In the genomic region with DNA sequence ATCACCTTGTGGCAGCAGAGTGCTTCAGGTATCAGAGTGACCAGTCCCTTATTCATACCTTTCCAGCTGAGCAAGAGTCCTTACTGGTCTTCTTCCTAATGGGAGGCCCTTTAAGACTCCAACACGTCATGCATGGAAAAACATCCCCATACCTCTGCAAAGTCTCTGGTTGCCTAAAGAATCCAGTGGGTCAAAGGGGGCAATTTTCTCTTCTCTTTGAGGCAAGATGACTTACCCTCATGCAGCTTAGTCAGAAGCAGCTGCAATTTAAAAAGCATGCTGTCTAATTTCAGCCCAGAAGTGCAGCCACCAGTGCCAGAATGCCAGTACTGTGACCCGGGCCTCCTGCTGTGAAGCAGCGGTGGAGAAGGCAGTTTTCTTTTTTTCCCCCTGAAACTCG, we compare ENCODE assay signal across 18 cellular contexts. TPM values are rescaled to one million over a fixed set of nuclear protein-coding genes. Genes with fewer than 3 reads are reported as not detected.
DNase-seq lines count a peak whose midpoint lies in the region; ATAC-seq, FAIRE-seq and TF ChIP-seq lines count a peak whose summit lies in the region.
"Had no signal": no experiment of that assay in that cellular context is flagged by ENCODE, and none has a peak within 500 bp of the region (broad histone marks: within the 10 kb centered on the region; RNA-seq: fewer than 3 reads in every experiment).

No MANE protein-coding gene starts in this region.

- intact Hi-C loops in activated CD4-positive, alpha-beta T cell treated with anti-CD3 and anti-CD28 coated beads, Interleukin-2, amount 10 ng/mL, durations not matched to agents 24 days and 14 days (cut with micrococcal nuclease) = no loop called here
- intact Hi-C loops in sigmoid colon (cut with DNase I) = no loop called here

- no peak overlapping the region for H3K9ac ChIP-seq in astrocyte (ENCODE audit: low read length)
- H3K9ac ChIP-seq: BLaER1 treated with 17β-estradiol and CSF1 and Interleukin-3, amounts not matched to agents 10 nM and 100 nM had no signal

- H3K27me3 ChIP-seq in astrocyte (ENCODE audit: insufficient read depth, low read length) = no peaks in the 10 kb centered on the region
- no peaks in the 10 kb centered on the region for H3K27me3 ChIP-seq in sigmoid colon
- H3K27me3 ChIP-seq: BLaER1 treated with 17β-estradiol and CSF1 and Interleukin-3, amounts not matched to agents 10 nM and 100 nM had no signal

- CTCF ChIA-PET in activated CD4-positive, alpha-beta T cell treated with anti-CD3 and anti-CD28 coated beads, Interleukin-2, amount 10 ng/mL, durations not matched to agents 7 days and 5 days (lab: Charles Lee) = interaction anchor here (1.2 kb wide), 1 partner anchor 9 kb away, joined by 3 read pairs; no protein-coding TSS in a partner anchor

- H3K9me3 Mint-ChIP-seq in activated CD4-positive, alpha-beta T cell treated with anti-CD3 and anti-CD28 coated beads, Interleukin-2, amount 10 ng/mL, durations not matched to agents 24 days and 14 days = no peaks in the 10 kb centered on the region
- H3K9me3 Mint-ChIP-seq in activated CD4-positive, alpha-beta T cell treated with anti-CD3 and anti-CD28 coated beads, Interleukin-2, amount 10 ng/mL, durations not matched to agents 7 days and 5 days = no peaks in the 10 kb centered on the region
- no peaks in the 10 kb centered on the region for H3K9me3 Mint-ChIP-seq in astrocyte (ENCODE audit: unreplicated experiment)
- H3K9me3 Mint-ChIP-seq in glutamatergic neuron (ENCODE audit: unreplicated experiment) = peaks cover 5% of the 10 kb centered on the region
- H3K9me3 Mint-ChIP-seq: IgD-negative memory B cell had no signal

- peaks cover 30% of the 10 kb centered on the region for H3K36me3 Mint-ChIP-seq in activated CD4-positive, alpha-beta T cell treated with anti-CD3 and anti-CD28 coated beads, Interleukin-2, amount 10 ng/mL, durations not matched to agents 24 days and 14 days (ENCODE audit: low read depth)
- peaks cover 33% of the 10 kb centered on the region for H3K36me3 Mint-ChIP-seq in activated CD4-positive, alpha-beta T cell treated with anti-CD3 and anti-CD28 coated beads, Interleukin-2, amount 10 ng/mL, durations not matched to agents 7 days and 5 days (ENCODE audit: low read depth)
- H3K36me3 Mint-ChIP-seq in astrocyte (ENCODE audit: low read depth, unreplicated experiment) = peaks cover 17% of the 10 kb centered on the region
- no peaks in the 10 kb centered on the region for H3K36me3 Mint-ChIP-seq in glutamatergic neuron (ENCODE audit: unreplicated experiment)

- TF ChIP-seq EP300 in sigmoid colon (IDR thresholded peaks at IDR 0.05) = no peak

- TF ChIP-seq POLR2A in sigmoid colon (IDR thresholded peaks at IDR 0.05) = no peak

- H3K27ac ChIP-seq in astrocyte (ENCODE audit: low read depth, low read length) = no peak overlapping the region
- H3K27ac ChIP-seq in sigmoid colon = no peak overlapping the region
- H3K27ac ChIP-seq: BLaER1 treated with 17β-estradiol and CSF1 and Interleukin-3, amounts not matched to agents 10 nM and 100 nM; PC-9 had no signal

- peaks cover 60% of the 10 kb centered on the region for H3K79me2 ChIP-seq in astrocyte (ENCODE audit: insufficient read depth, low read length)

- H3K4me1 Mint-ChIP-seq in activated CD4-positive, alpha-beta T cell treated with anti-CD3 and anti-CD28 coated beads, Interleukin-2, amount 10 ng/mL, durations not matched to agents 24 days and 14 days = peaks cover 28% of the 10 kb centered on the region
- peaks cover 40% of the 10 kb centered on the region for H3K4me1 Mint-ChIP-seq in activated CD4-positive, alpha-beta T cell treated with anti-CD3 and anti-CD28 coated beads, Interleukin-2, amount 10 ng/mL, durations not matched to agents 7 days and 5 days
- H3K4me1 Mint-ChIP-seq in astrocyte (ENCODE audit: low read depth, unreplicated experiment) (peaks cover 15% of the 10 kb centered on the region), glutamatergic neuron (ENCODE audit: low read depth, unreplicated experiment) (peaks cover 25% of the 10 kb centered on the region)

- no peak overlapping the region for H3K4me3 ChIP-seq in astrocyte (ENCODE audit: insufficient read depth, low read depth, low read length)
- no peak overlapping the region for H3K4me3 ChIP-seq in sigmoid colon
- H3K4me3 ChIP-seq: BLaER1 treated with 17β-estradiol and CSF1 and Interleukin-3, amounts not matched to agents 10 nM and 100 nM; PC-9 had no signal

- peaks cover 31% of the 10 kb centered on the region for H4K20me1 ChIP-seq in astrocyte (ENCODE audit: insufficient read depth, low read length)

- H3K36me3 ChIP-seq in astrocyte (ENCODE audit: insufficient read depth, low read length) (peaks cover 5% of the 10 kb centered on the region), sigmoid colon (peaks cover 0 to 56% (median 11%) of the 10 kb centered on the region in 4 donors)

- H3K4me2 ChIP-seq in astrocyte (ENCODE audit: low read length) = peak overlapping the region; percentile 20
- H3K4me2 ChIP-seq: BLaER1 treated with 17β-estradiol and CSF1 and Interleukin-3, amounts not matched to agents 10 nM and 100 nM; PC-9 had no signal

- H3K4me1 ChIP-seq in astrocyte (ENCODE audit: insufficient read depth, low read length) = peaks cover 7% of the 10 kb centered on the region
- H3K4me1 ChIP-seq in sigmoid colon = no peaks in the 10 kb centered on the region

- no peak overlapping the region for H2AFZ ChIP-seq in astrocyte (ENCODE audit: low read depth, low read length)
- H2AFZ ChIP-seq: PC-9 had no signal

- TF ChIP-seq CTCF in astrocyte (IDR thresholded peaks at IDR 0.05; ENCODE audit: insufficient read depth, low read depth, low read length) = no peak
- no peak for TF ChIP-seq CTCF in glutamatergic neuron (IDR thresholded peaks at IDR 0.05; ENCODE audit: partially characterized antibody, unreplicated experiment)
- TF ChIP-seq CTCF in sigmoid colon (IDR thresholded peaks at IDR 0.05) = no peak

- DNase-seq in activated CD4-positive, alpha-beta T cell treated with anti-CD3 and anti-CD28 coated beads, Interleukin-2, amount 10 ng/mL, durations not matched to agents 24 days and 14 days = no peak
- no peak for DNase-seq in activated CD4-positive, alpha-beta T cell treated with anti-CD3 and anti-CD28 coated beads, Interleukin-2, amount 10 ng/mL, durations not matched to agents 7 days and 5 days
- DNase-seq in astrocyte (ENCODE audit: low read depth) (peak; percentile 49), glutamatergic neuron (no peak), sigmoid colon (peak; percentile 20), NCI-H2029 (lab: John Stamatoyannopoulos, UW) (no peak), MV-4-11 (lab: John Stamatoyannopoulos, UW) (no peak)
- DNase-seq: 8988T, DMS153, NCI-H1436 treated with DMSO at 0.1 percent for 48 hours, NCI-H69, PC-9 had no signal

- no peaks in the 10 kb centered on the region for H3K27me3 Mint-ChIP-seq in activated CD4-positive, alpha-beta T cell treated with anti-CD3 and anti-CD28 coated beads, Interleukin-2, amount 10 ng/mL, durations not matched to agents 24 days and 14 days
- H3K27me3 Mint-ChIP-seq in activated CD4-positive, alpha-beta T cell treated with anti-CD3 and anti-CD28 coated beads, Interleukin-2, amount 10 ng/mL, durations not matched to agents 7 days and 5 days = no peaks in the 10 kb centered on the region
- H3K27me3 Mint-ChIP-seq in astrocyte (ENCODE audit: low read depth, unreplicated experiment) = no peaks in the 10 kb centered on the region
- peaks cover 2% of the 10 kb centered on the region for H3K27me3 Mint-ChIP-seq in glutamatergic neuron (ENCODE audit: unreplicated experiment)
- H3K27me3 Mint-ChIP-seq: IgD-negative memory B cell had no signal

- peak overlapping the region; percentile 56 for H3K27ac Mint-ChIP-seq in activated CD4-positive, alpha-beta T cell treated with anti-CD3 and anti-CD28 coated beads, Interleukin-2, amount 10 ng/mL, durations not matched to agents 24 days and 14 days
- no peak overlapping the region for H3K27ac Mint-ChIP-seq in activated CD4-positive, alpha-beta T cell treated with anti-CD3 and anti-CD28 coated beads, Interleukin-2, amount 10 ng/mL, durations not matched to agents 7 days and 5 days
- H3K27ac Mint-ChIP-seq in astrocyte (ENCODE audit: unreplicated experiment) (no peak overlapping the region), glutamatergic neuron (ENCODE audit: unreplicated experiment) (peak overlapping the region; percentile 66)
- H3K27ac Mint-ChIP-seq: IgD-negative memory B cell had no signal

- H3K9me3 ChIP-seq in astrocyte (ENCODE audit: insufficient read depth, low read depth, low read length) = no peaks in the 10 kb centered on the region
- no peaks in the 10 kb centered on the region for H3K9me3 ChIP-seq in sigmoid colon
- H3K9me3 ChIP-seq: BLaER1 treated with 17β-estradiol and CSF1 and Interleukin-3, amounts not matched to agents 10 nM and 100 nM had no signal

- WGBS in sigmoid colon, 2 donors = 91 to 93% methylated on average over 4 of the region's 4 CpGs

- no peak for FAIRE-seq in astrocyte (lab: Jason Lieb, UNC)
- FAIRE-seq: GM12891 had no signal

- POLR2A ChIA-PET in activated CD4-positive, alpha-beta T cell treated with anti-CD3 and anti-CD28 coated beads, Interleukin-2, amount 10 ng/mL, durations not matched to agents 7 days and 5 days (lab: Charles Lee) = no interaction called here

- no peak for ATAC-seq in HG02884 (IDR thresholded peaks at IDR 0.05; ENCODE audit: unreplicated experiment)
- ATAC-seq: Right ventricle myocardium inferior had no signal

- H3K4me3 Mint-ChIP-seq in activated CD4-positive, alpha-beta T cell treated with anti-CD3 and anti-CD28 coated beads, Interleukin-2, amount 10 ng/mL, durations not matched to agents 24 days and 14 days = no peak overlapping the region
- no peak overlapping the region for H3K4me3 Mint-ChIP-seq in activated CD4-positive, alpha-beta T cell treated with anti-CD3 and anti-CD28 coated beads, Interleukin-2, amount 10 ng/mL, durations not matched to agents 7 days and 5 days
- H3K4me3 Mint-ChIP-seq in astrocyte (ENCODE audit: unreplicated experiment) (peak overlapping the region; percentile 34), glutamatergic neuron (ENCODE audit: unreplicated experiment) (no peak overlapping the region)
- H3K4me3 Mint-ChIP-seq: IgD-negative memory B cell had no signal

RNA-seq across cellular contexts. Expression of gene PPP5C, which starts 18.7 kb away (rescaled TPM):
- total RNA-seq in activated CD4-positive, alpha-beta T cell treated with anti-CD3 and anti-CD28 coated beads, Interleukin-2, amount 10 ng/mL, durations not matched to agents 24 days and 14 days = 160 and 169 TPM in 2 replicates
- total RNA-seq in activated CD4-positive, alpha-beta T cell treated with anti-CD3 and anti-CD28 coated beads, Interleukin-2, amount 10 ng/mL, durations not matched to agents 7 days and 5 days = 100 to 1,000 TPM; 101 to 102 TPM
- 68.8 and 70.9 TPM in 2 replicates for total RNA-seq in astrocyte
- total RNA-seq in glutamatergic neuron (ENCODE audit: unreplicated experiment) = 85.8 TPM
- total RNA-seq in sigmoid colon = 10 to 100 TPM; 37.1 to 61.5 (median 46.5) TPM
- polyA plus RNA-seq in sigmoid colon = 10 to 100 TPM; 27.6 to 62.3 (median 37.7) TPM

RNA-seq across cellular contexts. Expression of gene CCDC8, which starts 47.8 kb away (rescaled TPM):
- not detected in 2 replicates for total RNA-seq in activated CD4-positive, alpha-beta T cell treated with anti-CD3 and anti-CD28 coated beads, Interleukin-2, amount 10 ng/mL, durations not matched to agents 24 days and 14 days
- not detected for total RNA-seq in activated CD4-positive, alpha-beta T cell treated with anti-CD3 and anti-CD28 coated beads, Interleukin-2, amount 10 ng/mL, durations not matched to agents 7 days and 5 days
- total RNA-seq in astrocyte (35.5 and 45.5 TPM in 2 replicates), glutamatergic neuron (ENCODE audit: unreplicated experiment) (6.3 TPM), sigmoid colon (1 to 10 TPM; 3.5 to 6.1 (median 5.2) TPM)
- 1 to 10 TPM in 2 of 3 donors, under 1 TPM in 1; 0.69 to 2.4 (median 1.9) TPM for polyA plus RNA-seq in sigmoid colon
- total RNA-seq: HT1080 had no signal
- polyA plus RNA-seq: IgD-negative memory B cell had no signal

Comparison
In these comparisons a context has a peak if more than half of its experiments do, and no peak if none do; other contexts are left out.
1. H3K27ac Mint-ChIP-seq: peak in activated CD4-positive, alpha-beta T cell treated with anti-CD3 and anti-CD28 coated beads, Interleukin-2, amount 10 ng/mL, durations not matched to agents 24 days and 14 days (single experiment) and glutamatergic neuron (single experiment); none in activated CD4-positive, alpha-beta T cell treated with anti-CD3 and anti-CD28 coated beads, Interleukin-2, amount 10 ng/mL, durations not matched to agents 7 days and 5 days (single experiment) and astrocyte (single experiment).
2. DNase-seq: peak in astrocyte (single experiment) and sigmoid colon (single experiment); none in activated CD4-positive, alpha-beta T cell treated with anti-CD3 and anti-CD28 coated beads, Interleukin-2, amount 10 ng/mL, durations not matched to agents 24 days and 14 days (single experiment), activated CD4-positive, alpha-beta T cell treated with anti-CD3 and anti-CD28 coated beads, Interleukin-2, amount 10 ng/mL, durations not matched to agents 7 days and 5 days (single experiment), glutamatergic neuron (single experiment), NCI-H2029 (single experiment) and MV-4-11 (single experiment).